Comparison of ENCODE assay signal across 8 cellular contexts in genomic region chr11:18394300-18394927, GRCh38. TPM values are rescaled to one million over a fixed set of nuclear protein-coding genes. Genes with fewer than 3 reads are reported as not detected.
DNase-seq lines count a peak whose midpoint lies in the region; ATAC-seq and TF ChIP-seq lines count a peak whose summit lies in the region.

TSS of gene LDHA (plus strand) at chr11:18394563. CDS start at chr11:18396843, 2,280 bp downstream.

- 0 to 4% (median 1%) methylated on average over 5 to 60 of the region's 60 CpGs for WGBS in adrenal gland, 4 donors
- WGBS in heart right ventricle, 2 donors, result 0 to 1% methylated on average over 60 of the region's 60 CpGs
- 0% methylated on average over 16 to 46 of the region's 60 CpGs for WGBS in upper lobe of left lung, 2 donors

- in situ Hi-C loops in GM13976 (cut with MboI; ENCODE audit: low sequenced_read_pairs, unreplicated experiment), result no loop called here

- no peak for TF ChIP-seq CTCF in GM13976 (IDR thresholded peaks at IDR 0.05; ENCODE audit: borderline replicate concordance, control extremely low read depth, extremely low read depth, insufficient read depth, missing control alignments)
- no peak for TF ChIP-seq CTCF in adrenal gland (IDR thresholded peaks at IDR 0.05)
- TF ChIP-seq CTCF in heart right ventricle (IDR thresholded peaks at IDR 0.05), result no peak
- peak in 3 of 6 experiments; percentile 7 to 22 (median 11) for TF ChIP-seq CTCF in upper lobe of left lung (IDR thresholded peaks at IDR 0.05)

- peak; percentile 100 for TF ChIP-seq POLR2A in adrenal gland (IDR thresholded peaks at IDR 0.05)
- TF ChIP-seq POLR2A in upper lobe of left lung (IDR thresholded peaks at IDR 0.05), result peak; percentile 80 to 99 (median 96)

- DNase-seq in GM13976 (ENCODE audit: low spot score) (peak; percentile 98), NCI-H146 treated with DMSO at 0.1 percent for 48 hours (lab: John Stamatoyannopoulos, UW; ENCODE audit: unreplicated experiment) (peak; percentile 86), T-helper 1 cell (peak; percentile 97 to 99 (median 99)), adrenal gland (peak; percentile 98 to 99 (median 99)), heart right ventricle (peak; percentile 98 to 99), posterior vena cava (ENCODE audit: low spot score) (peak; percentile 100), upper lobe of left lung (peak; percentile 99 to 100)

- no peaks in the 10 kb centered on the region for H3K27me3 ChIP-seq in adrenal gland
- H3K27me3 ChIP-seq in heart right ventricle, result no peaks in the 10 kb centered on the region
- H3K27me3 ChIP-seq in upper lobe of left lung, result no peaks in the 10 kb centered on the region

- H3K36me3 ChIP-seq in adrenal gland (replicated peaks in 1 of 2), result peaks cover 0 to 27% of the 10 kb centered on the region in 2 donors
- H3K36me3 ChIP-seq in heart right ventricle, result peaks cover 0 to 31% (median 13%) of the 10 kb centered on the region in 9 donors
- peaks cover 19 to 28% (median 26%) of the 10 kb centered on the region in 4 donors for H3K36me3 ChIP-seq in upper lobe of left lung

- peak within 1 kb of the TSS; percentile 86 to 99 (median 94) for H3K27ac ChIP-seq in adrenal gland
- peak within 1 kb of the TSS; percentile 88 to 100 (median 98) for H3K27ac ChIP-seq in heart right ventricle
- H3K27ac ChIP-seq in upper lobe of left lung, result peak within 1 kb of the TSS; percentile 93 to 96 (median 94)

- intact Hi-C loops in adrenal gland (cut with DNase I) (loop anchor here in 1 of 2 donors (10.0 kb wide), 1 partner anchor 70 kb away; the partner anchor contains the start of genes GTF2H1 and HPS5), heart right ventricle (cut with DNase I) (loop anchor here in 6 of 10 donors (1.0 to 10.0 kb wide), 4 partner anchors 10 to 130 kb away; partner anchors contain the start of genes GTF2H1 (in 5 of the 6), HPS5 (in 5 of the 6) and TSG101 (in 3 of the 6)), posterior vena cava (cut with DNase I) (loop anchor here in 1 of 2 donors (10.0 kb wide), 1 partner anchor 70 kb away; the partner anchor contains the start of genes GTF2H1 and HPS5)

- H3K4me3 ChIP-seq in adrenal gland (peak within 1 kb of the TSS; percentile 64 to 86 (median 71)), heart right ventricle (peak within 1 kb of the TSS; percentile 64 to 99 (median 91)), upper lobe of left lung (peak within 1 kb of the TSS; percentile 70 to 81 (median 77))

- H3K9me3 ChIP-seq in adrenal gland (replicated peaks in 1 of 3), result no peaks in the 10 kb centered on the region
- no peaks in the 10 kb centered on the region for H3K9me3 ChIP-seq in heart right ventricle
- H3K9me3 ChIP-seq in upper lobe of left lung, result no peaks in the 10 kb centered on the region

- H3K4me1 ChIP-seq in adrenal gland (replicated peaks in 1 of 2), result peaks cover 14 to 25% of the 10 kb centered on the region in 2 donors
- peaks cover 4 to 51% (median 14%) of the 10 kb centered on the region in 9 donors for H3K4me1 ChIP-seq in heart right ventricle
- H3K4me1 ChIP-seq in upper lobe of left lung, result peaks cover 16 to 23% (median 17%) of the 10 kb centered on the region in 4 donors

- ATAC-seq in HG02870 (IDR thresholded peaks at IDR 0.05; ENCODE audit: unreplicated experiment) (peak; percentile 59), heart right ventricle (peak; percentile 87 to 94 (median 91)), upper lobe of left lung (ENCODE audit: low FRiP score in 2 of 2) (peak; percentile 92 to 95)

- peak; percentile 44 to 90 (median 81) for TF ChIP-seq EP300 in upper lobe of left lung (IDR thresholded peaks at IDR 0.05)

RNA-seq across cellular contexts. Expression of gene LDHA, which starts in this region (rescaled TPM):
- total RNA-seq in adrenal gland, result 100 to 1,000 TPM; 329 to 737 (median 448) TPM
- 1,000 to 10,000 TPM in 1 of 3 donors, 100 to 1,000 TPM in 2; 130 to 2,236 (median 296) TPM for polyA plus RNA-seq in adrenal gland
- 100 to 1,000 TPM; 165 to 918 (median 298) TPM for total RNA-seq in heart right ventricle
- polyA plus RNA-seq in heart right ventricle, result 100 to 1,000 TPM; 121 to 840 TPM
- total RNA-seq in posterior vena cava, result 100 to 1,000 TPM; 623 to 777 TPM
- 100 to 1,000 TPM; 101 to 417 (median 275) TPM for total RNA-seq in upper lobe of left lung

Comparison
In these comparisons a context has a peak if more than half of its experiments do, and no peak if none do; other contexts are left out.
1. Peak in every context shown above with its lines: DNase-seq, ATAC-seq, H3K4me3 ChIP-seq and H3K27ac ChIP-seq.